18 cellular contexts compared by ENCODE assay signal in genomic region chr12:76237086-76237701, GRCh38.
"Had no signal": no experiment of that assay in that cellular context is flagged by ENCODE, and none has a peak within 500 bp of the region (broad histone marks: within the 10 kb centered on the region; RNA-seq: fewer than 3 reads in every experiment).

No MANE protein-coding gene starts in this region.

- H3K4me3 ChIP-seq: gastroesophageal sphincter, heart right ventricle, left ventricle myocardium inferior, thoracic aorta, upper lobe of right lung had no signal

- H3K79me2 ChIP-seq: parathyroid adenoma had no signal

- H3K27ac ChIP-seq: gastroesophageal sphincter, heart right ventricle, left ventricle myocardium inferior, neutrophil, parathyroid adenoma, thoracic aorta, upper lobe of right lung, VCaP had no signal

- DNase-seq: activated CD4-positive, alpha-beta memory T cell treated with anti-CD3 and anti-CD28 coated beads for 36 hours; activated CD8-positive, alpha-beta memory T cell treated with anti-CD3 and anti-CD28 coated beads, Interleukin-2, amount 10 ng/mL, durations not matched to agents 7 days and 5 days; activated effector memory CD4-positive, alpha-beta T cell treated with Interleukin-2 at 50 U/mL for 16 hours; activated naive CD4-positive, alpha-beta T cell treated with anti-CD3 and anti-CD28 coated beads, Interleukin-2, amount 50 U/mL, for 16 hours; activated T-cell treated with anti-CD3 and anti-CD28 coated beads, Interleukin-2, amount 50 U/mL, for 24 hours; heart right ventricle; left ventricle myocardium inferior; naive thymus-derived CD8-positive, alpha-beta T cell; T-helper 1 cell; T1000; upper lobe of right lung had no signal

- H3K27me3 Mint-ChIP-seq: activated CD4-positive, alpha-beta memory T cell treated with anti-CD3 and anti-CD28 coated beads for 36 hours; activated CD8-positive, alpha-beta memory T cell treated with anti-CD3 and anti-CD28 coated beads, Interleukin-2, amount 10 ng/mL, durations not matched to agents 7 days and 5 days had no signal

- H3K4me1 Mint-ChIP-seq: activated CD8-positive, alpha-beta memory T cell treated with anti-CD3 and anti-CD28 coated beads, Interleukin-2, amount 10 ng/mL, durations not matched to agents 7 days and 5 days; memory B cell; naive thymus-derived CD8-positive, alpha-beta T cell; stimulated activated effector memory CD8-positive, alpha-beta T cell treated with anti-CD3 and anti-CD28 coated beads, Interleukin-12 subunit alpha, Interleukin-12 subunit beta, amount 100 ng/mL, for 72 hours had no signal

- H3K36me3 Mint-ChIP-seq: activated CD4-positive, alpha-beta memory T cell treated with anti-CD3 and anti-CD28 coated beads for 36 hours; activated CD8-positive, alpha-beta memory T cell treated with anti-CD3 and anti-CD28 coated beads, Interleukin-2, amount 10 ng/mL, durations not matched to agents 7 days and 5 days; memory B cell; naive thymus-derived CD8-positive, alpha-beta T cell; stimulated activated effector memory CD8-positive, alpha-beta T cell treated with anti-CD3 and anti-CD28 coated beads, Interleukin-12 subunit alpha, Interleukin-12 subunit beta, amount 100 ng/mL, for 72 hours had no signal

- H3K27me3 ChIP-seq: gastroesophageal sphincter, heart right ventricle, neutrophil, upper lobe of right lung had no signal

- H3K9me3 ChIP-seq: gastroesophageal sphincter, heart right ventricle, left ventricle myocardium inferior, neutrophil, thoracic aorta, upper lobe of right lung had no signal

- ATAC-seq: activated CD8-positive, alpha-beta memory T cell treated with anti-CD3 and anti-CD28 coated beads, Interleukin-2, amount 10 ng/mL, durations not matched to agents 7 days and 5 days; gastroesophageal sphincter; heart right ventricle; naive thymus-derived CD8-positive, alpha-beta T cell; stimulated activated effector memory CD8-positive, alpha-beta T cell treated with anti-CD3 and anti-CD28 coated beads, Interleukin-12 subunit alpha, Interleukin-12 subunit beta, amount 100 ng/mL, for 72 hours; upper lobe of right lung had no signal

- H3K4me3 Mint-ChIP-seq: activated CD4-positive, alpha-beta memory T cell treated with anti-CD3 and anti-CD28 coated beads for 36 hours; activated CD8-positive, alpha-beta memory T cell treated with anti-CD3 and anti-CD28 coated beads, Interleukin-2, amount 10 ng/mL, durations not matched to agents 7 days and 5 days; activated T-cell treated with anti-CD3 and anti-CD28 coated beads, Interleukin-2, amount 50 U/mL, for 24 hours; memory B cell; naive thymus-derived CD8-positive, alpha-beta T cell; stimulated activated effector memory CD8-positive, alpha-beta T cell treated with anti-CD3 and anti-CD28 coated beads, Interleukin-12 subunit alpha, Interleukin-12 subunit beta, amount 100 ng/mL, for 72 hours had no signal

- H2AFZ ChIP-seq: parathyroid adenoma had no signal

- H3K36me3 ChIP-seq: gastroesophageal sphincter, heart right ventricle, left ventricle myocardium inferior, neutrophil, thoracic aorta, upper lobe of right lung had no signal

- H3K9me3 Mint-ChIP-seq: activated CD4-positive, alpha-beta memory T cell treated with anti-CD3 and anti-CD28 coated beads for 36 hours; activated T-cell treated with anti-CD3 and anti-CD28 coated beads, Interleukin-2, amount 50 U/mL, for 24 hours; memory B cell; naive thymus-derived CD8-positive, alpha-beta T cell; stimulated activated effector memory CD8-positive, alpha-beta T cell treated with anti-CD3 and anti-CD28 coated beads, Interleukin-12 subunit alpha, Interleukin-12 subunit beta, amount 100 ng/mL, for 72 hours had no signal

- H3K4me1 ChIP-seq: gastroesophageal sphincter, heart right ventricle, left ventricle myocardium inferior, parathyroid adenoma, upper lobe of right lung had no signal

- H3K27ac Mint-ChIP-seq: activated CD4-positive, alpha-beta memory T cell treated with anti-CD3 and anti-CD28 coated beads for 36 hours; activated CD8-positive, alpha-beta memory T cell treated with anti-CD3 and anti-CD28 coated beads, Interleukin-2, amount 10 ng/mL, durations not matched to agents 7 days and 5 days; activated T-cell treated with anti-CD3 and anti-CD28 coated beads, Interleukin-2, amount 50 U/mL, for 24 hours; memory B cell; naive thymus-derived CD8-positive, alpha-beta T cell; stimulated activated effector memory CD8-positive, alpha-beta T cell treated with anti-CD3 and anti-CD28 coated beads, Interleukin-12 subunit alpha, Interleukin-12 subunit beta, amount 100 ng/mL, for 72 hours had no signal

- H3K9ac ChIP-seq: parathyroid adenoma had no signal
